1 cellular context compared by ENCODE assay signal in the genomic region with DNA sequence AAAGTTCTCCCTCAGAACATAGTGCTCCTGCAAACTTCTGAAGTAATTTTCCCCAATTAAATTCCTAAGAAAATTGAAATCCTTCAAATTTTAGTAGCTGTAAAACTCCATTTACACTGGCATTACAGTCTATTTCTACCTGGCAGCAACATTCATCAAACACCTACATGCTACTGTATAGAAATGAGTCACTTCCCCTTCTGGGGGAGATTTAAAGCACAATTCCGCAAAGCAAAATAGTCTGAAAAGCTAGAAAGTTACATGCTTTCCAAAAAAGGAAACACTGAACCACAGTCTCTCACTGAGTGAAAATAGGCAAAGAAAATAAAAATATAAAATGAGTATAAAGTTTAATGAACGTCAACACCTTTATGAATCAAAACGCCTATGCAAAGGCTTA.
TF ChIP-seq lines count a peak whose summit lies in the region.

No MANE protein-coding gene starts in this region.

TF ChIP-seq in GM12878, 131 proteins besides CTCF, POLR2A, EP300 and RAD21 (continued from another document):
- TF ChIP-seq, protein P1, sequence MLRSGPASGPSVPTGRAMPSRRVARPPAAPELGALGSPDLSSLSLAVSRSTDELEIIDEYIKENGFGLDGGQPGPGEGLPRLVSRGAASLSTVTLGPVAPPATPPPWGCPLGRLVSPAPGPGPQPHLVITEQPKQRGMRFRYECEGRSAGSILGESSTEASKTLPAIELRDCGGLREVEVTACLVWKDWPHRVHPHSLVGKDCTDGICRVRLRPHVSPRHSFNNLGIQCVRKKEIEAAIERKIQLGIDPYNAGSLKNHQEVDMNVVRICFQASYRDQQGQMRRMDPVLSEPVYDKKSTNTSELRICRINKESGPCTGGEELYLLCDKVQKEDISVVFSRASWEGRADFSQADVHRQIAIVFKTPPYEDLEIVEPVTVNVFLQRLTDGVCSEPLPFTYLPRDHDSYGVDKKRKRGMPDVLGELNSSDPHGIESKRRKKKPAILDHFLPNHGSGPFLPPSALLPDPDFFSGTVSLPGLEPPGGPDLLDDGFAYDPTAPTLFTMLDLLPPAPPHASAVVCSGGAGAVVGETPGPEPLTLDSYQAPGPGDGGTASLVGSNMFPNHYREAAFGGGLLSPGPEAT (IDR thresholded peaks at IDR 0.05; ENCODE audit: low read depth), result peak; percentile 57; the same call in 1 of the 2 replicates
- peak; percentile 95 for TF ChIP-seq SPI1 (IDR thresholded peaks at IDR 0.05; ENCODE audit: borderline replicate concordance, insufficient read depth, low read depth, low read length)
- TF ChIP-seq PAX5 (IDR thresholded peaks at IDR 0.05; ENCODE audit: borderline replicate concordance, low read depth, low read length), result 0 out of 2 replicates have a peak, but pooled peaks have one; percentile 8
- no peak for TF ChIP-seq SIX5 (IDR thresholded peaks at IDR 0.05; ENCODE audit: low read depth, low read length, severe bottlenecking)
- TF ChIP-seq NBN (IDR thresholded peaks at IDR 0.05), result peak; percentile 71
- no peak for TF ChIP-seq CEBPB (IDR thresholded peaks at IDR 0.05; ENCODE audit: borderline replicate concordance in 1 of 2, low read depth in 2 of 2, low read length in 2 of 2)
